Comparison of ENCODE assay signal across 1 cellular context in the genomic region with DNA sequence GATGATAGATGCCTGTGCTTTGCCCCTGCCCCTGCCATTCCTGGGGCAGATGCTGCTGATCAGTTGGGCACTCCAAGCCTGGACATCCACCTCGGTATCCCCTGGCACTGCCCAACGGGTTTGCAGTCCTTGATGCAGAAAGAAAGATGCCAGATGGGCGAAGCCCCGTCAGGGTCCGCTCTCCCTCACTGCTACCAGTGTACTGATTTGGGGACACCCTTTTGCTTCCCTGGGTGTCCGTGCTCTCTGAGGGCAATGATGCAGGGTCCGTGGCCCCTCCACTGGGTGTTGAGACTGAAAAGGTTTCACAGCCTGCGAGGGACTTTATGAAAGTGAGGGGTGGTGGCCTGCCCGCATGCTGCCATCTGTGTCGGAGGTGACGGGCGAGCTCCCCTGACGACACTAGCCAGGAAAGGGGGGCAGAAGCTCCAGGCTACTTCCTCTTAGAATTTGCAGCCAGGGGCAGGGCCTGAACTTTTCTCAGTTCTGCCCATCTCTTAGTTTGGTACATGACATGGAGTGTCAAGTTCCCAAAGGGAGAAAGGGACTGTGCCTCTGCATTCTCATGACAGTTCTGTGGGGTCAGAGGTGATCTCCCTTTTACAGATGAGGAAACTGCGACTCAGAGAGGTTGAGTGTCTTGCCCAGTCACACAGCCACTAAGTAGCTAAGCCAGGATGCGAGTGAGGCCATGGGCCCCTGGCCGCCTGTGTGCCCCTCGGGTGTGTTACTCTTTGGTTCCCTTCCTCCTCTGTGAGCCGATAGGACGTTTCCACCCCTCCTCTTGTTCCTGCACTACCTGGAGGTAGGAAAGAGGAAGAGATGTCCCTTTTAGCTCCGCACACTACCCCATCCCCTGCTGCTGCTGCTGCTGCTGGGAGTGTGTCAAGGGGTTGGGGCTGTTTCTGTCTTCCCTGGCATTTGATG.
TF ChIP-seq lines count a peak whose summit lies in the region.

No MANE protein-coding gene starts in this region.

TF ChIP-seq in K562, 482 proteins besides CTCF, POLR2A, EP300 and RAD21 (continues in another document):
- TF ChIP-seq THRB (CRISPR knock-in tag; conservative IDR thresholded peaks at IDR 0.05) (no peak), ZNF668 (CRISPR knock-in tag; IDR thresholded peaks at IDR 0.05) (no peak), POLR2AphosphoS2 (IDR thresholded peaks at IDR 0.05; ENCODE audit: low read length) (0 out of 2 replicates have a peak, but pooled peaks have one; percentile 11), GABPA (tag; conservative IDR thresholded peaks at IDR 0.05; ENCODE audit: low read depth) (no peak), ZNF253 (CRISPR knock-in tag; conservative IDR thresholded peaks at IDR 0.05) (no peak), ZC3H11A (IDR thresholded peaks at IDR 0.05; ENCODE audit: low read depth, low read length) (no peak), HMGXB4 (CRISPR knock-in tag; IDR thresholded peaks at IDR 0.05) (0 out of 2 replicates have a peak, but pooled peaks have one; percentile 18), POLR2H (tag; IDR thresholded peaks at IDR 0.05; ENCODE audit: low read depth) (no peak), MYBL2 (IDR thresholded peaks at IDR 0.05; ENCODE audit: low read depth) (no peak), MYBL2 (CRISPR knock-in tag; IDR thresholded peaks at IDR 0.05; ENCODE audit: borderline replicate concordance) (no peak), CLOCK (CRISPR knock-in tag; IDR thresholded peaks at IDR 0.05; ENCODE audit: borderline replicate concordance) (no peak), SPI1 (IDR thresholded peaks at IDR 0.05; ENCODE audit: borderline replicate concordance, low read depth, low read length) (peak; percentile 11; the same call in 1 of the 2 replicates), ZC3H4 (CRISPR knock-in tag; IDR thresholded peaks at IDR 0.05; ENCODE audit: borderline replicate concordance) (no peak), NEUROD1 (IDR thresholded peaks at IDR 0.05; ENCODE audit: borderline replicate concordance, low read depth, low read length, partially characterized antibody) (no peak), KDM2B (CRISPR knock-in tag; IDR thresholded peaks at IDR 0.05) (no peak), HDAC8 (tag; IDR thresholded peaks at IDR 0.05) (no peak), RBM14 (IDR thresholded peaks at IDR 0.05; ENCODE audit: borderline replicate concordance, insufficient read depth, low read depth, low read length) (no peak), NFE2 (IDR thresholded peaks at IDR 0.05; ENCODE audit: low read depth) (no peak), L3MBTL2 (IDR thresholded peaks at IDR 0.05) (no peak), FOXK2 (conservative IDR thresholded peaks at IDR 0.05 in 1 of 2, IDR thresholded peaks at IDR 0.05 in 1 of 2; ENCODE audit: low read depth in 2 of 2) (no peak), SOX6 (IDR thresholded peaks at IDR 0.05) (no peak), RHOXF2B (CRISPR knock-in tag; conservative IDR thresholded peaks at IDR 0.05) (no peak), ZNF778 (CRISPR knock-in tag; IDR thresholded peaks at IDR 0.05) (no peak), ZBTB1 (CRISPR knock-in tag; IDR thresholded peaks at IDR 0.05; ENCODE audit: borderline replicate concordance, low read depth) (no peak), ARID1B (IDR thresholded peaks at IDR 0.05) (no peak), TCF7L2 (IDR thresholded peaks at IDR 0.05; ENCODE audit: low read depth, low read length) (peak; percentile 30; the same call in 1 of the 2 replicates), IRF1 (CRISPR knock-in tag; IDR thresholded peaks at IDR 0.05; ENCODE audit: borderline replicate concordance) (no peak), SRSF1 (IDR thresholded peaks at IDR 0.05; ENCODE audit: low read depth, low read length) (no peak), ZNF274 (IDR thresholded peaks at IDR 0.05; ENCODE audit: borderline replicate concordance, low read depth, low read length) (no peak), BMI1 (IDR thresholded peaks at IDR 0.05; ENCODE audit: low read length) (no peak), HBP1 (CRISPR knock-in tag; IDR thresholded peaks at IDR 0.05) (no peak), ZFP36 (IDR thresholded peaks at IDR 0.05; ENCODE audit: low read depth, low read length, partially characterized antibody) (peak; percentile 75), HNRNPUL1 (IDR thresholded peaks at IDR 0.05; ENCODE audit: low read length) (no peak), HCFC1 (IDR thresholded peaks at IDR 0.05; ENCODE audit: low read depth, low read length) (no peak), HMGN3 (IDR thresholded peaks at IDR 0.05; ENCODE audit: borderline replicate concordance, extremely low read depth, insufficient read length, low read depth, low read length) (no peak), NONO (IDR thresholded peaks at IDR 0.05; ENCODE audit: low read depth in 2 of 2, low read length in 1 of 2) (no peak), POU5F1 (IDR thresholded peaks at IDR 0.05; ENCODE audit: borderline replicate concordance, low read depth, low read length, partially characterized antibody) (peak; percentile 19), SREBF1 (IDR thresholded peaks at IDR 0.05; ENCODE audit: borderline replicate concordance, low read depth, low read length) (no peak)
- TF ChIP-seq, protein P1, sequence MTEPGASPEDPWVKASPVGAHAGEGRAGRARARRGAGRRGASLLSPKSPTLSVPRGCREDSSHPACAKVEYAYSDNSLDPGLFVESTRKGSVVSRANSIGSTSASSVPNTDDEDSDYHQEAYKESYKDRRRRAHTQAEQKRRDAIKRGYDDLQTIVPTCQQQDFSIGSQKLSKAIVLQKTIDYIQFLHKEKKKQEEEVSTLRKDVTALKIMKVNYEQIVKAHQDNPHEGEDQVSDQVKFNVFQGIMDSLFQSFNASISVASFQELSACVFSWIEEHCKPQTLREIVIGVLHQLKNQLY (CRISPR knock-in tag; conservative IDR thresholded peaks at IDR 0.05): 0 out of 4 replicates have a peak, but pooled peaks of 1 of the 2 experiments have one; percentile 38
- TF ChIP-seq, protein P2, sequence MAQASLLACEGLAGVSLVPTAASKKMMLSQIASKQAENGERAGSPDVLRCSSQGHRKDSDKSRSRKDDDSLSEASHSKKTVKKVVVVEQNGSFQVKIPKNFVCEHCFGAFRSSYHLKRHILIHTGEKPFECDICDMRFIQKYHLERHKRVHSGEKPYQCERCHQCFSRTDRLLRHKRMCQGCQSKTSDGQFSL (CRISPR knock-in tag; IDR thresholded peaks at IDR 0.05): no peak
- TF ChIP-seq, protein P2 (tag; IDR thresholded peaks at IDR 0.05): no peak
- TF ChIP-seq, protein P3, sequence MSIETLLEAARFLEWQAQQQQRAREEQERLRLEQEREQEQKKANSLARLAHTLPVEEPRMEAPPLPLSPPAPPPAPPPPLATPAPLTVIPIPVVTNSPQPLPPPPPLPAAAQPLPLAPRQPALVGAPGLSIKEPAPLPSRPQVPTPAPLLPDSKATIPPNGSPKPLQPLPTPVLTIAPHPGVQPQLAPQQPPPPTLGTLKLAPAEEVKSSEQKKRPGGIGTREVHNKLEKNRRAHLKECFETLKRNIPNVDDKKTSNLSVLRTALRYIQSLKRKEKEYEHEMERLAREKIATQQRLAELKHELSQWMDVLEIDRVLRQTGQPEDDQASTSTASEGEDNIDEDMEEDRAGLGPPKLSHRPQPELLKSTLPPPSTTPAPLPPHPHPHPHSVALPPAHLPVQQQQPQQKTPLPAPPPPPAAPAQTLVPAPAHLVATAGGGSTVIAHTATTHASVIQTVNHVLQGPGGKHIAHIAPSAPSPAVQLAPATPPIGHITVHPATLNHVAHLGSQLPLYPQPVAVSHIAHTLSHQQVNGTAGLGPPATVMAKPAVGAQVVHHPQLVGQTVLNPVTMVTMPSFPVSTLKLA (conservative IDR thresholded peaks at IDR 0.05): no peak
- TF ChIP-seq, protein P4, sequence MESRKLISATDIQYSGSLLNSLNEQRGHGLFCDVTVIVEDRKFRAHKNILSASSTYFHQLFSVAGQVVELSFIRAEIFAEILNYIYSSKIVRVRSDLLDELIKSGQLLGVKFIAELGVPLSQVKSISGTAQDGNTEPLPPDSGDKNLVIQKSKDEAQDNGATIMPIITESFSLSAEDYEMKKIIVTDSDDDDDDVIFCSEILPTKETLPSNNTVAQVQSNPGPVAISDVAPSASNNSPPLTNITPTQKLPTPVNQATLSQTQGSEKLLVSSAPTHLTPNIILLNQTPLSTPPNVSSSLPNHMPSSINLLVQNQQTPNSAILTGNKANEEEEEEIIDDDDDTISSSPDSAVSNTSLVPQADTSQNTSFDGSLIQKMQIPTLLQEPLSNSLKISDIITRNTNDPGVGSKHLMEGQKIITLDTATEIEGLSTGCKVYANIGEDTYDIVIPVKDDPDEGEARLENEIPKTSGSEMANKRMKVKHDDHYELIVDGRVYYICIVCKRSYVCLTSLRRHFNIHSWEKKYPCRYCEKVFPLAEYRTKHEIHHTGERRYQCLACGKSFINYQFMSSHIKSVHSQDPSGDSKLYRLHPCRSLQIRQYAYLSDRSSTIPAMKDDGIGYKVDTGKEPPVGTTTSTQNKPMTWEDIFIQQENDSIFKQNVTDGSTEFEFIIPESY (CRISPR knock-in tag; IDR thresholded peaks at IDR 0.05): no peak
- TF ChIP-seq, protein P5, sequence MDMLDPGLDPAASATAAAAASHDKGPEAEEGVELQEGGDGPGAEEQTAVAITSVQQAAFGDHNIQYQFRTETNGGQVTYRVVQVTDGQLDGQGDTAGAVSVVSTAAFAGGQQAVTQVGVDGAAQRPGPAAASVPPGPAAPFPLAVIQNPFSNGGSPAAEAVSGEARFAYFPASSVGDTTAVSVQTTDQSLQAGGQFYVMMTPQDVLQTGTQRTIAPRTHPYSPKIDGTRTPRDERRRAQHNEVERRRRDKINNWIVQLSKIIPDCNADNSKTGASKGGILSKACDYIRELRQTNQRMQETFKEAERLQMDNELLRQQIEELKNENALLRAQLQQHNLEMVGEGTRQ (CRISPR knock-in tag; IDR thresholded peaks at IDR 0.05): no peak
